ENCODE assay signal across 8 cellular contexts in the genomic region with DNA sequence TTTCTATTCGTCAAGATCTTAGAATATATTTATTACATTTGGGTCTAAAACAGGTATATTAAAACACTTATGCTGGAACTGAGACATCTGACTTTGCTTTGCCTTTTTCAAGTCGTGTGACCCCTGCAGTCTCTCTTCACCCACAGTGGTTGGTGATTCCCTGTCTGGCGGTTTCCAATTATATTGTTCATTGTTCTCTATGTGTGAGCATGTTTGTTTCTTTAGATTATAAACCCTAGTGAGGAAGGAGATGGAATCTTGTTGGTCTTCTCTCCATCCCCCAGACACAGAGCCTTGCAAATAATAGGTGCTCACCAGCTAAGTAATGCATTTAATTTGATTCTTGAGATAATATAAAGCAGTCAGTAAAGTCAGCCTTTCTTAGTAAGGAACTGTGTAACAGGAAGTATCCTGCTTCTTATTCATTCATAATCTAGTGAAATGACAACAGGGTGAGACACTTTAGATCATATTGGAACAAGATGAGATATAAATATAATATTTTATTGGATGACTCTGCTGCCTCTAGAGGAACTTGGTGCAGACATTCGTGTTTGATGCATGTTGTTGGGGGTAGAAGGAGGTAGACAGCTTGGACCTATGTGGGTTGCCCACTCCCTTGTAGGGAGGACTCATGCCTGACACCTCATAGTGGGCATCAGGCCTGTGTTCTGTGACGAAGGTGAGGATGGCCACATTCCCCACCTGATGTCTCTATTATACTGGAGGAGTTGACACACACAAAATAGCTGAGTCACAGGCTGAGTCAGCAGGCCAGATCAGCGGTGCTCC.
A peak's percentile ranks its signal among the peaks of the same experiment; 100 is the strongest.
DNase-seq lines count a peak whose midpoint lies in the region; ATAC-seq and TF ChIP-seq lines count a peak whose summit lies in the region.

No MANE protein-coding gene starts in this region.

- H3K27ac Mint-ChIP-seq in activated T-helper 2 cell treated with anti-CD3 and anti-CD28 coated beads, Interferon-gamma antibody, Interleukin-2, Interleukin-4, amounts not matched to agents 10 μg/mL and 5 μg/mL and 100 μg/mL, durations not matched to agents 14 hours and 24 hours and 36 hours: no peak overlapping the region

- intact Hi-C loops in heart left ventricle (cut with DNase I) (no loop called here), Right ventricle myocardium superior (cut with DNase I) (no loop called here)
- intact Hi-C loops in activated T-helper 2 cell treated with anti-CD3 and anti-CD28 coated beads, Interferon-gamma antibody, Interleukin-2, Interleukin-4, amounts not matched to agents 10 μg/mL and 5 μg/mL and 100 μg/mL, durations not matched to agents 14 hours and 24 hours and 36 hours (cut with micrococcal nuclease): no loop called here

- H3K4me3 Mint-ChIP-seq in activated T-helper 2 cell treated with anti-CD3 and anti-CD28 coated beads, Interferon-gamma antibody, Interleukin-2, Interleukin-4, amounts not matched to agents 10 μg/mL and 5 μg/mL and 100 μg/mL, durations not matched to agents 14 hours and 24 hours and 36 hours (ENCODE audit: low read depth): no peak overlapping the region

- no peak overlapping the region for H3K4me3 ChIP-seq in heart left ventricle
- no peak overlapping the region for H3K4me3 ChIP-seq in SJSA1
- H3K4me3 ChIP-seq in foreskin fibroblast (ENCODE audit: low read depth in 1 of 2, low read length in 2 of 2): no peak overlapping the region

- ATAC-seq in heart left ventricle: peak in 3 of 4 donors; percentile 3 to 37 (median 26)
- no peak for ATAC-seq in Right ventricle myocardium superior (ENCODE audit: poor library complexity)
- no peak for ATAC-seq in GM19328 (IDR thresholded peaks at IDR 0.05; ENCODE audit: unreplicated experiment)

- H3K9me3 ChIP-seq in heart left ventricle (no peaks in the 10 kb centered on the region), SJSA1 (replicated peaks) (no peaks in the 10 kb centered on the region)

- H3K36me3 Mint-ChIP-seq in activated T-helper 2 cell treated with anti-CD3 and anti-CD28 coated beads, Interferon-gamma antibody, Interleukin-2, Interleukin-4, amounts not matched to agents 10 μg/mL and 5 μg/mL and 100 μg/mL, durations not matched to agents 14 hours and 24 hours and 36 hours (ENCODE audit: low read depth): no peaks in the 10 kb centered on the region

- peaks cover 6% of the 10 kb centered on the region for H3K4me1 Mint-ChIP-seq in activated T-helper 2 cell treated with anti-CD3 and anti-CD28 coated beads, Interferon-gamma antibody, Interleukin-2, Interleukin-4, amounts not matched to agents 10 μg/mL and 5 μg/mL and 100 μg/mL, durations not matched to agents 14 hours and 24 hours and 36 hours (ENCODE audit: low read depth)

- WGBS in heart left ventricle, 4 donors: 74 to 79% (median 77%) methylated on average over 6 of the region's 6 CpGs

- H3K27me3 Mint-ChIP-seq in activated T-helper 2 cell treated with anti-CD3 and anti-CD28 coated beads, Interferon-gamma antibody, Interleukin-2, Interleukin-4, amounts not matched to agents 10 μg/mL and 5 μg/mL and 100 μg/mL, durations not matched to agents 14 hours and 24 hours and 36 hours (ENCODE audit: low read depth): peaks cover 35% of the 10 kb centered on the region

- peaks cover 0 to 36% (median 19%) of the 10 kb centered on the region in 12 donors for H3K4me1 ChIP-seq in heart left ventricle
- peaks cover 49% of the 10 kb centered on the region for H3K4me1 ChIP-seq in SJSA1 (replicated peaks)

- peaks cover 0 to 3% (median 0%) of the 10 kb centered on the region in 9 donors for H3K27me3 ChIP-seq in heart left ventricle
- no peaks in the 10 kb centered on the region for H3K27me3 ChIP-seq in SJSA1 (replicated peaks)

- DNase-seq in heart left ventricle: no peak
- no peak for DNase-seq in Right ventricle myocardium superior
- DNase-seq in SJSA1 (ENCODE audit: low read depth in 1 of 2, low spot score in 2 of 2): peak; percentile 79 to 86
- peak; percentile 89 to 95 for DNase-seq in foreskin fibroblast
- DNase-seq in stimulated activated CD8-positive, alpha-beta memory T cell treated with anti-CD3 and anti-CD28 coated beads, Interleukin-4, amount 100 ng/mL, for 48 hours: peak; percentile 49
- no peak for DNase-seq in activated T-helper 2 cell treated with anti-CD3 and anti-CD28 coated beads, Interferon-gamma antibody, Interleukin-2, Interleukin-4, amounts not matched to agents 10 μg/mL and 5 μg/mL and 100 μg/mL, durations not matched to agents 14 hours and 24 hours and 36 hours (ENCODE audit: low spot score)
- DNase-seq in NCI-H1694 (lab: John Stamatoyannopoulos, UW): no peak

- H3K36me3 ChIP-seq in heart left ventricle: peaks cover 0 to 16% (median 0%) of the 10 kb centered on the region in 9 donors
- peaks cover 7% of the 10 kb centered on the region for H3K36me3 ChIP-seq in SJSA1

- no peak for TF ChIP-seq POLR2A in heart left ventricle (IDR thresholded peaks at IDR 0.05)

- H3K27ac ChIP-seq in heart left ventricle (peak overlapping the region in 1 of 12 donors; percentile 5), SJSA1 (peak overlapping the region; percentile 16)

- TF ChIP-seq CTCF in heart left ventricle (IDR thresholded peaks at IDR 0.05) (no peak), foreskin fibroblast (IDR thresholded peaks at IDR 0.05; ENCODE audit: low read depth, low read length) (no peak)

- H3K9me3 Mint-ChIP-seq in activated T-helper 2 cell treated with anti-CD3 and anti-CD28 coated beads, Interferon-gamma antibody, Interleukin-2, Interleukin-4, amounts not matched to agents 10 μg/mL and 5 μg/mL and 100 μg/mL, durations not matched to agents 14 hours and 24 hours and 36 hours: no peaks in the 10 kb centered on the region

Comparison
In these comparisons a context has a peak if more than half of its experiments do, and no peak if none do; other contexts are left out.
1. ATAC-seq: peak in heart left ventricle (3 of 4); none in Right ventricle myocardium superior (single experiment) and GM19328 (single experiment).
2. DNase-seq: peak in SJSA1 (2 of 2), foreskin fibroblast (2 of 2) and stimulated activated CD8-positive, alpha-beta memory T cell treated with anti-CD3 and anti-CD28 coated beads, Interleukin-4, amount 100 ng/mL, for 48 hours (single experiment); none in heart left ventricle (0 of 5), Right ventricle myocardium superior (single experiment), activated T-helper 2 cell treated with anti-CD3 and anti-CD28 coated beads, Interferon-gamma antibody, Interleukin-2, Interleukin-4, amounts not matched to agents 10 μg/mL and 5 μg/mL and 100 μg/mL, durations not matched to agents 14 hours and 24 hours and 36 hours (single experiment) and NCI-H1694 (single experiment).